8 cellular contexts compared by ENCODE assay signal in genomic region chr3:47554335-47554734, GRCh38. TPM values are rescaled to one million over a fixed set of nuclear protein-coding genes. Genes with fewer than 3 reads are reported as not detected.
"Had no signal": no experiment of that assay in that cellular context is flagged by ENCODE, and none has a peak within 500 bp of the region (broad histone marks: within the 10 kb centered on the region; RNA-seq: fewer than 3 reads in every experiment).

No MANE protein-coding gene starts in this region.

- H3K36me3 ChIP-seq: HAP-1 had no signal

- H3K9ac ChIP-seq: GM23248 had no signal

- H3K27ac Mint-ChIP-seq: HFFc6 had no signal

- H3K4me1 ChIP-seq: HAP-1 had no signal

- H3K27ac ChIP-seq: GM23248, HL-60 had no signal

- ATAC-seq: HCT116, K562 had no signal

- DNase-seq: GM23248, HFFc6, IMR-90, KG1 had no signal

- H3K4me3 Mint-ChIP-seq: HFFc6 had no signal

- H2AFZ ChIP-seq: GM23248 had no signal

- H3K4me3 ChIP-seq: GM23248, HAP-1, K562 had no signal

- H3K9me3 ChIP-seq: HAP-1 had no signal

RNA-seq across cellular contexts. Expression of gene CSPG5, which starts 24.3 kb away (rescaled TPM):
- polyA plus RNA-seq: GM23248 had no signal
